Comparison of ENCODE assay signal across 10 cellular contexts in the genomic region with DNA sequence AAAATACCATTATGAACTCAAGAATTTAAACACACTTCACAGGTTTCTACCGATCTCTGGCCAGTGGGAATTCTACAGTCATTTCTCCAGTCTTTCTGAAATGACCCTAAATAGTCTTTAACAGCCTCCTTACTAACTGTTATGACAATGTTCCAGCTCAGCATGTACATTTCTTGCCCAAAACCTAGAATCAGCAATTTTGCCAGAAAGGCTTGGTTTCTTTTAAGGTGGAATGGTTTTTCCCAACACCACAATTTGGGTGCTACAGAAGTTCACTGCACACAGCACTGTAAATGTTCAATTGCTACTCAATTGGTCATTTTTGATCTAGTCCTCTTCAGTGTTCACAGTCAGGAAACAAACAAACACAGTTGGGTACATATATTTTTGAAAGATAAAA.
"Had no signal": no experiment of that assay in that cellular context is flagged by ENCODE, and none has a peak within 500 bp of the region (broad histone marks: within the 10 kb centered on the region; RNA-seq: fewer than 3 reads in every experiment).

No MANE protein-coding gene starts in this region.

- H3K9ac ChIP-seq: GM23248 had no signal

- H3K27ac Mint-ChIP-seq: GM23338, HFFc6 had no signal

- H3K4me3 Mint-ChIP-seq: GM23338, HFFc6 had no signal

- ATAC-seq: GM23338, HCT116 had no signal

- H3K27ac ChIP-seq: GM23248 had no signal

- H3K4me3 ChIP-seq: GM23248, GM23338, HAP-1 had no signal

- H3K4me2 ChIP-seq: GM23338 had no signal

- H3K9me3 ChIP-seq: HAP-1 had no signal

- H2AFZ ChIP-seq: GM23248, GM23338 had no signal

- FAIRE-seq: H1, H54 had no signal

- DNase-seq: GM23248, GOT3, H7, HCEC 1CT, HFFc6 had no signal
